Comparison of ENCODE assay signal across 1 cellular context in the genomic region with DNA sequence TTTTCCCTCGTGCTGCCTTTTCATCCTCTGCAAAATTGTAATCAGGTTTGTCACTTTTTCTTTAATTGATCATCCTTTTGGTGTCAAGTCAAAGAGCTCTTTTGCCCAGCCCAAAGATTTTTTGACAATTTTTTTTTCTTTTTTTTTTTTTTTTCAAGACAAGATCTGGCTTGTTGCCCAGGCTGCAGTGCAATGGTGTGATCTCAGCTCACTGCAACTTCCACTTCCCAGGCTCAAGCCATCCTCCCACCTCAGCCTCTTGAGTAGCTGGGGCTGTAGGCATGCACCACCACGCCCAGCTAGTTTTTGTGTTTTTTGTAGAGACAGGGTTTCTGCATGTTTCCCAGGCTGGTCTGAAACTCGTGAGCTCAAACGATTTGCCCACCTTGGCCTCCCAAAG.
TF ChIP-seq lines count a peak whose summit lies in the region.

No MANE protein-coding gene starts in this region.

TF ChIP-seq in GM23338, 12 proteins besides CTCF, POLR2A, EP300 and RAD21 (continued from another document):
- TF ChIP-seq, protein P1, sequence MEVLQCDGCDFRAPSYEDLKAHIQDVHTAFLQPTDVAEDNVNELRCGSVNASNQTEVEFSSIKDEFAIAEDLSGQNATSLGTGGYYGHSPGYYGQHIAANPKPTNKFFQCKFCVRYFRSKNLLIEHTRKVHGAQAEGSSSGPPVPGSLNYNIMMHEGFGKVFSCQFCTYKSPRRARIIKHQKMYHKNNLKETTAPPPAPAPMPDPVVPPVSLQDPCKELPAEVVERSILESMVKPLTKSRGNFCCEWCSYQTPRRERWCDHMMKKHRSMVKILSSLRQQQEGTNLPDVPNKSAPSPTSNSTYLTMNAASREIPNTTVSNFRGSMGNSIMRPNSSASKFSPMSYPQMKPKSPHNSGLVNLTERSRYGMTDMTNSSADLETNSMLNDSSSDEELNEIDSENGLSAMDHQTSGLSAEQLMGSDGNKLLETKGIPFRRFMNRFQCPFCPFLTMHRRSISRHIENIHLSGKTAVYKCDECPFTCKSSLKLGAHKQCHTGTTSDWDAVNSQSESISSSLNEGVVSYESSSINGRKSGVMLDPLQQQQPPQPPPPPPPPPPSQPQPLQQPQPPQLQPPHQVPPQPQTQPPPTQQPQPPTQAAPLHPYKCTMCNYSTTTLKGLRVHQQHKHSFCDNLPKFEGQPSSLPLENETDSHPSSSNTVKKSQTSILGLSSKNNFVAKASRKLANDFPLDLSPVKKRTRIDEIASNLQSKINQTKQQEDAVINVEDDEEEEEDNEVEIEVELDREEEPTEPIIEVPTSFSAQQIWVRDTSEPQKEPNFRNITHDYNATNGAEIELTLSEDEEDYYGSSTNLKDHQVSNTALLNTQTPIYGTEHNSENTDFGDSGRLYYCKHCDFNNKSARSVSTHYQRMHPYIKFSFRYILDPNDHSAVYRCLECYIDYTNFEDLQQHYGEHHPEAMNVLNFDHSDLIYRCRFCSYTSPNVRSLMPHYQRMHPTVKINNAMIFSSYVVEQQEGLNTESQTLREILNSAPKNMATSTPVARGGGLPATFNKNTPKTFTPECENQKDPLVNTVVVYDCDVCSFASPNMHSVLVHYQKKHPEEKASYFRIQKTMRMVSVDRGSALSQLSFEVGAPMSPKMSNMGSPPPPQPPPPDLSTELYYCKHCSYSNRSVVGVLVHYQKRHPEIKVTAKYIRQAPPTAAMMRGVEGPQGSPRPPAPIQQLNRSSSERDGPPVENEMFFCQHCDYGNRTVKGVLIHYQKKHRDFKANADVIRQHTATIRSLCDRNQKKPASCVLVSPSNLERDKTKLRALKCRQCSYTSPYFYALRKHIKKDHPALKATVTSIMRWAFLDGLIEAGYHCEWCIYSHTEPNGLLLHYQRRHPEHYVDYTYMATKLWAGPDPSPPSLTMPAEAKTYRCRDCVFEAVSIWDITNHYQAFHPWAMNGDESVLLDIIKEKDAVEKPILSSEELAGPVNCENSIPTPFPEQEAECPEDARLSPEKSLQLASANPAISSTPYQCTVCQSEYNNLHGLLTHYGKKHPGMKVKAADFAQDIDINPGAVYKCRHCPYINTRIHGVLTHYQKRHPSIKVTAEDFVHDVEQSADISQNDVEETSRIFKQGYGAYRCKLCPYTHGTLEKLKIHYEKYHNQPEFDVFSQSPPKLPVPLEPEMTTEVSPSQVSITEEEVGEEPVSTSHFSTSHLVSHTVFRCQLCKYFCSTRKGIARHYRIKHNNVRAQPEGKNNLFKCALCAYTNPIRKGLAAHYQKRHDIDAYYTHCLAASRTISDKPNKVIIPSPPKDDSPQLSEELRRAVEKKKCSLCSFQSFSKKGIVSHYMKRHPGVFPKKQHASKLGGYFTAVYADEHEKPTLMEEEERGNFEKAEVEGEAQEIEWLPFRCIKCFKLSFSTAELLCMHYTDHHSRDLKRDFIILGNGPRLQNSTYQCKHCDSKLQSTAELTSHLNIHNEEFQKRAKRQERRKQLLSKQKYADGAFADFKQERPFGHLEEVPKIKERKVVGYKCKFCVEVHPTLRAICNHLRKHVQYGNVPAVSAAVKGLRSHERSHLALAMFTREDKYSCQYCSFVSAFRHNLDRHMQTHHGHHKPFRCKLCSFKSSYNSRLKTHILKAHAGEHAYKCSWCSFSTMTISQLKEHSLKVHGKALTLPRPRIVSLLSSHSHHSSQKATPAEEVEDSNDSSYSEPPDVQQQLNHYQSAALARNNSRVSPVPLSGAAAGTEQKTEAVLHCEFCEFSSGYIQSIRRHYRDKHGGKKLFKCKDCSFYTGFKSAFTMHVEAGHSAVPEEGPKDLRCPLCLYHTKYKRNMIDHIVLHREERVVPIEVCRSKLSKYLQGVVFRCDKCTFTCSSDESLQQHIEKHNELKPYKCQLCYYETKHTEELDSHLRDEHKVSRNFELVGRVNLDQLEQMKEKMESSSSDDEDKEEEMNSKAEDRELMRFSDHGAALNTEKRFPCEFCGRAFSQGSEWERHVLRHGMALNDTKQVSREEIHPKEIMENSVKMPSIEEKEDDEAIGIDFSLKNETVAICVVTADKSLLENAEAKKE (CRISPR knock-in tag; IDR thresholded peaks at IDR 0.05) = no peak
- TF ChIP-seq EZH2phosphoT487 (IDR thresholded peaks at IDR 0.05; ENCODE audit: unreplicated experiment) = no peak
- no peak for TF ChIP-seq POLR2AphosphoS5 (IDR thresholded peaks at IDR 0.05; ENCODE audit: low read depth)
- TF ChIP-seq NANOG (IDR thresholded peaks at IDR 0.05; ENCODE audit: borderline replicate concordance) = no peak
- TF ChIP-seq, protein P2, sequence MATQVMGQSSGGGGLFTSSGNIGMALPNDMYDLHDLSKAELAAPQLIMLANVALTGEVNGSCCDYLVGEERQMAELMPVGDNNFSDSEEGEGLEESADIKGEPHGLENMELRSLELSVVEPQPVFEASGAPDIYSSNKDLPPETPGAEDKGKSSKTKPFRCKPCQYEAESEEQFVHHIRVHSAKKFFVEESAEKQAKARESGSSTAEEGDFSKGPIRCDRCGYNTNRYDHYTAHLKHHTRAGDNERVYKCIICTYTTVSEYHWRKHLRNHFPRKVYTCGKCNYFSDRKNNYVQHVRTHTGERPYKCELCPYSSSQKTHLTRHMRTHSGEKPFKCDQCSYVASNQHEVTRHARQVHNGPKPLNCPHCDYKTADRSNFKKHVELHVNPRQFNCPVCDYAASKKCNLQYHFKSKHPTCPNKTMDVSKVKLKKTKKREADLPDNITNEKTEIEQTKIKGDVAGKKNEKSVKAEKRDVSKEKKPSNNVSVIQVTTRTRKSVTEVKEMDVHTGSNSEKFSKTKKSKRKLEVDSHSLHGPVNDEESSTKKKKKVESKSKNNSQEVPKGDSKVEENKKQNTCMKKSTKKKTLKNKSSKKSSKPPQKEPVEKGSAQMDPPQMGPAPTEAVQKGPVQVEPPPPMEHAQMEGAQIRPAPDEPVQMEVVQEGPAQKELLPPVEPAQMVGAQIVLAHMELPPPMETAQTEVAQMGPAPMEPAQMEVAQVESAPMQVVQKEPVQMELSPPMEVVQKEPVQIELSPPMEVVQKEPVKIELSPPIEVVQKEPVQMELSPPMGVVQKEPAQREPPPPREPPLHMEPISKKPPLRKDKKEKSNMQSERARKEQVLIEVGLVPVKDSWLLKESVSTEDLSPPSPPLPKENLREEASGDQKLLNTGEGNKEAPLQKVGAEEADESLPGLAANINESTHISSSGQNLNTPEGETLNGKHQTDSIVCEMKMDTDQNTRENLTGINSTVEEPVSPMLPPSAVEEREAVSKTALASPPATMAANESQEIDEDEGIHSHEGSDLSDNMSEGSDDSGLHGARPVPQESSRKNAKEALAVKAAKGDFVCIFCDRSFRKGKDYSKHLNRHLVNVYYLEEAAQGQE (IDR thresholded peaks at IDR 0.05; ENCODE audit: unreplicated experiment) = no peak
- TF ChIP-seq EZH2 (IDR thresholded peaks at IDR 0.05; ENCODE audit: low read depth, unreplicated experiment) = no peak
- no peak for TF ChIP-seq STAT1 (IDR thresholded peaks at IDR 0.05; ENCODE audit: unreplicated experiment)
- no peak for TF ChIP-seq ZNF114 (CRISPR knock-in tag; IDR thresholded peaks at IDR 0.05)
